Comparison of ENCODE assay signal across 15 cellular contexts in the genomic region with DNA sequence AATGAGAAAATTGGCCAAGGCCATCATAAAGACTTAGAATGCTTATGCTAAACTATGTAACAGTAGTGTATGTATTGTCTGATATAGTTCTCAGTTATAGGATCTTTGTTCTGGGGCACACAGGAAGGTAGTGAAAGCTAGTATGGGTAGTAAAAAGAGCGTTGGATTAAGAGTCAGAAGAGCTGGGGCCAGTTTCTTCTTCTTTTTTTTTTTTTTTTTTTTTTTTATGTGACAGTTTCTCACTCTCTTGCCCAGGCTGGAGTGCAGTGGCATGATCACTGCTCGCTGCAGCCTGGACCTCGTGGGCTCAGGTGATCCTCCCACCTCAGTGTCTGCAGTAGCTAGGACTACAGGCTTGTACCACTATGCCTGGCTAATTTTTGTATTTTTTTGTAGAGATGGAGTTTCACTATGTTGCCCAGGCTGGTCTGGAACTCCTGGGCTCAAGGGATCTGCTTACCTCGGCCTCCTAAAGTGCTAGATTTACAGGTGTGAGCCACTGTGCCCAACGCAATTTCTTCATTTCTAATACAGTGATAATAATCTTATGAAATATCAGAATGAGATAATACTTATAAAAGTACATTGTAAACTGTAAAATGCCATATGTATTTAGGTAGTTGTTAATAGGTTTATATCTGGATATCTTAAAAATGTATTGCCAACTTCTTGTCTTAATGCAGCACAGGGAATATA. TPM values are rescaled to one million over a fixed set of nuclear protein-coding genes. Genes with fewer than 3 reads are reported as not detected.
A peak's percentile ranks its signal among the peaks of the same experiment; 100 is the strongest.
DNase-seq lines count a peak whose midpoint lies in the region; ATAC-seq, FAIRE-seq and TF ChIP-seq lines count a peak whose summit lies in the region.
"Had no signal": no experiment of that assay in that cellular context is flagged by ENCODE, and none has a peak within 500 bp of the region (broad histone marks: within the 10 kb centered on the region; RNA-seq: fewer than 3 reads in every experiment).

No MANE protein-coding gene starts in this region.

- no TSS peak for BruUV-seq in endothelial cell of umbilical vein (replicated peaks; lab: Mats Ljungman, UMichigan)

- TF ChIP-seq CTCF in MM.1S (IDR thresholded peaks at IDR 0.05; ENCODE audit: low read length) (no peak), endothelial cell of umbilical vein (IDR thresholded peaks at IDR 0.05; ENCODE audit: extremely low read depth in 1 of 2, insufficient read depth in 1 of 2, low read depth in 1 of 2, low read length in 2 of 2) (no peak), psoas muscle (IDR thresholded peaks at IDR 0.05) (no peak)

- no peaks in the 10 kb centered on the region for H3K9me1 ChIP-seq in endothelial cell of umbilical vein (replicated peaks; ENCODE audit: control insufficient read depth, extremely low read depth, insufficient read depth, low read length)

- peak overlapping the region; percentile 2 for H3K27ac Mint-ChIP-seq in activated naive CD4-positive, alpha-beta T cell treated with anti-CD3 and anti-CD28 coated beads, Interleukin-2, amount 50 U/mL, for 24 hours

- H3K9me3 ChIP-seq in MM.1S (replicated peaks; ENCODE audit: insufficient read depth, low read length) (no peaks in the 10 kb centered on the region), endothelial cell of umbilical vein (replicated peaks; ENCODE audit: control insufficient read depth, insufficient read depth, low read length) (no peaks in the 10 kb centered on the region), psoas muscle (no peaks in the 10 kb centered on the region)

- no peaks in the 10 kb centered on the region for H3K9me3 Mint-ChIP-seq in activated naive CD4-positive, alpha-beta T cell treated with anti-CD3 and anti-CD28 coated beads, Interleukin-2, amount 50 U/mL, for 24 hours
- H3K9me3 Mint-ChIP-seq: naive B cell had no signal

- peak overlapping the region; percentile 73; the same call in 1 of the 2 replicates for H3K4me2 ChIP-seq in MM.1S (ENCODE audit: low read depth, low read length)
- H3K4me2 ChIP-seq in endothelial cell of umbilical vein (ENCODE audit: insufficient read depth, low read length), result peak overlapping the region; percentile 39

- TF ChIP-seq POLR2A in endothelial cell of umbilical vein (IDR thresholded peaks at IDR 0.05; ENCODE audit: low read depth, low read length), result no peak

- FAIRE-seq in endothelial cell of umbilical vein (lab: Jason Lieb, UNC), result no peak
- FAIRE-seq: frontal cortex, HTR-8/SVneo had no signal

- peaks cover 97% of the 10 kb centered on the region for H3K79me2 ChIP-seq in MM.1S (ENCODE audit: low read length)
- H3K79me2 ChIP-seq in endothelial cell of umbilical vein (ENCODE audit: control insufficient read depth, insufficient read depth, low read length), result peaks cover 86% of the 10 kb centered on the region

- CTCF ChIA-PET in endothelial cell of umbilical vein (lab: Charles Lee), result interaction anchor here (1.1 to 2.3 kb wide), 2 partner anchors 16 to 29 kb away, joined by 3 to 20 read pairs; no protein-coding TSS in a partner anchor

- H3K27ac ChIP-seq in MM.1S (ENCODE audit: low read length) (peak overlapping the region; percentile 20; the same call in 1 of the 2 replicates), endothelial cell of umbilical vein (ENCODE audit: insufficient read depth, low read depth, low read length) (no peak overlapping the region), psoas muscle (no peak overlapping the region)

- peaks cover 28% of the 10 kb centered on the region for H3K36me3 Mint-ChIP-seq in activated naive CD4-positive, alpha-beta T cell treated with anti-CD3 and anti-CD28 coated beads, Interleukin-2, amount 50 U/mL, for 24 hours

- dilution Hi-C loops in endothelial cell of umbilical vein (cut with MboI; ENCODE audit: extremely low pct_ligation_motif_present, low sequenced_read_pairs), result no loop called here

- DNase-seq in activated naive CD4-positive, alpha-beta T cell treated with anti-CD3 and anti-CD28 coated beads, Interleukin-2, amount 50 U/mL, for 16 hours, result no peak
- DNase-seq in MM.1S, result no peak
- no peak for DNase-seq in endothelial cell of umbilical vein (ENCODE audit: low read depth, low spot score)
- DNase-seq in psoas muscle, result no peak
- DNase-seq in Ammon's horn (ENCODE audit: low spot score), result no peak
- DNase-seq in NCI-H2081 treated with DMSO at 0.1 percent for 48 hours (lab: John Stamatoyannopoulos, UW), result no peak
- DNase-seq: activated CD8-positive, alpha-beta memory T cell treated with anti-CD3 and anti-CD28 coated beads, Interleukin-2, amount 50 U/mL, for 48 hours; cerebellar nuclear complex; naive B cell; NCI-H526 treated with DMSO at 0.1 percent for 48 hours had no signal

- peak overlapping the region; percentile 8 for H3K4me3 Mint-ChIP-seq in activated naive CD4-positive, alpha-beta T cell treated with anti-CD3 and anti-CD28 coated beads, Interleukin-2, amount 50 U/mL, for 24 hours

- H3K9ac ChIP-seq in MM.1S (ENCODE audit: low read length) (peak overlapping the region; percentile 0; the same call in 1 of the 2 replicates), endothelial cell of umbilical vein (replicated peaks; ENCODE audit: extremely low read depth, insufficient read depth, low read length) (no peak overlapping the region)

- peaks cover 62% of the 10 kb centered on the region for H3K4me1 Mint-ChIP-seq in activated naive CD4-positive, alpha-beta T cell treated with anti-CD3 and anti-CD28 coated beads, Interleukin-2, amount 50 U/mL, for 24 hours

- H3K27me3 ChIP-seq in MM.1S (replicated peaks; ENCODE audit: insufficient read depth, low read length) (no peaks in the 10 kb centered on the region), endothelial cell of umbilical vein (ENCODE audit: control insufficient read depth in 2 of 2, insufficient read depth in 2 of 2, low read length in 2 of 2) (no peaks in the 10 kb centered on the region), psoas muscle (ENCODE audit: insufficient read depth in 3 of 3, low read length in 2 of 3) (no peaks in the 10 kb centered on the region)

- POLR2A ChIA-PET in endothelial cell of umbilical vein (lab: Charles Lee), result interaction anchor here (0.5 kb wide), 1 partner anchor 79 kb away, joined by 5 read pairs; no protein-coding TSS in a partner anchor

- intact Hi-C loops in endothelial cell of umbilical vein (cut with micrococcal nuclease), result no loop called here
- intact Hi-C loops in psoas muscle (cut with DNase I), result no loop called here

- H3F3A ChIP-seq in MM.1S (ENCODE audit: insufficient read depth, low read length), result peaks cover 74% of the 10 kb centered on the region

- H4K20me1 ChIP-seq in MM.1S (ENCODE audit: insufficient read depth, low read length) (peaks cover 50% of the 10 kb centered on the region), endothelial cell of umbilical vein (replicated peaks; ENCODE audit: control insufficient read depth, extremely low read depth, insufficient read depth, low read length) (peaks cover 30% of the 10 kb centered on the region)

- peak overlapping the region; percentile 17 for H3K4me3 ChIP-seq in MM.1S (ENCODE audit: low read length)
- peak overlapping the region in 1 of 3 experiments; percentile 84 for H3K4me3 ChIP-seq in endothelial cell of umbilical vein (replicated peaks in 1 of 3; ENCODE audit: insufficient read depth in 1 of 3, low read depth in 1 of 3, low read length in 3 of 3)
- peak overlapping the region; percentile 93 for H3K4me3 ChIP-seq in psoas muscle

- 79 to 85% (median 80%) methylated on average over 5 of the region's 5 CpGs for WGBS in psoas muscle, 3 donors

- H3K27me3 Mint-ChIP-seq in activated naive CD4-positive, alpha-beta T cell treated with anti-CD3 and anti-CD28 coated beads, Interleukin-2, amount 50 U/mL, for 24 hours, result no peaks in the 10 kb centered on the region
- H3K27me3 Mint-ChIP-seq: naive B cell had no signal

- H3K9me2 ChIP-seq in MM.1S (replicated peaks; ENCODE audit: insufficient read depth, low read length), result no peaks in the 10 kb centered on the region

- H3K4me1 ChIP-seq in MM.1S (ENCODE audit: low read length), result peaks cover 24% of the 10 kb centered on the region; the same call in 1 of the 2 replicates
- H3K4me1 ChIP-seq in endothelial cell of umbilical vein (ENCODE audit: control insufficient read depth, extremely low read depth, insufficient read depth, low read length), result peaks cover 5% of the 10 kb centered on the region
- H3K4me1 ChIP-seq in psoas muscle, result peaks cover 37% of the 10 kb centered on the region

- ATAC-seq in psoas muscle (no peak), HG02970 (IDR thresholded peaks at IDR 0.05; ENCODE audit: low FRiP score, unreplicated experiment) (no peak)
- ATAC-seq: Panc1 had no signal

- no peak overlapping the region for H2AFZ ChIP-seq in MM.1S (ENCODE audit: low read length)
- H2AFZ ChIP-seq in endothelial cell of umbilical vein (ENCODE audit: low read depth, low read length), result no peak overlapping the region

- H3K36me3 ChIP-seq in MM.1S (replicated peaks; ENCODE audit: insufficient read depth, low read length) (peaks cover 12% of the 10 kb centered on the region), endothelial cell of umbilical vein (ENCODE audit: control insufficient read depth in 2 of 2, extremely low read depth in 1 of 2, insufficient read depth in 2 of 2, low read length in 2 of 2) (peaks cover 5 to 34% of the 10 kb centered on the region in 2 experiments), psoas muscle (ENCODE audit: insufficient read depth in 1 of 2, low read depth in 1 of 2) (peaks cover 0 to 100% of the 10 kb centered on the region in 2 donors)

TF ChIP-seq in endothelial cell of umbilical vein, 7 proteins besides CTCF, POLR2A, EP300 and RAD21:
- TF ChIP-seq POLR2AphosphoS5 (IDR thresholded peaks at IDR 0.05; ENCODE audit: insufficient read depth, low read depth, low read length) (peak; percentile 17), JUN (IDR thresholded peaks at IDR 0.05; ENCODE audit: borderline replicate concordance, insufficient read depth, insufficient read length, low read depth) (no peak), FOS (IDR thresholded peaks at IDR 0.05; ENCODE audit: borderline replicate concordance, insufficient read depth, low read length) (no peak), GATA2 (IDR thresholded peaks at IDR 0.05; ENCODE audit: insufficient read depth, insufficient read length, low read depth, low read length) (no peak)

RNA-seq across cellular contexts. Expression of a gene that starts 7.4 kb away (rescaled TPM):
- total RNA-seq in endothelial cell of umbilical vein (270 and 276 TPM in 2 replicates), psoas muscle (100 to 1,000 TPM in 1 of 4 donors, 10 to 100 TPM in 3; 51.8 to 455 (median 77.6) TPM)
- polyA plus RNA-seq in endothelial cell of umbilical vein (12.2 and 16.7 TPM in 2 replicates), psoas muscle (10 to 100 TPM; 25.0 to 34.2 (median 26.0) TPM)
- polyA plus RNA-seq in endothelial cell of umbilical vein (2011; cell fraction: cytosol; rRNA removed), result 19.5 and 20.9 TPM in 2 replicates
- polyA plus RNA-seq in endothelial cell of umbilical vein (2011; cell fraction: nucleus; rRNA removed), result 92.1 and 112 TPM in 2 replicates
- polyA plus RNA-seq in endothelial cell of umbilical vein (2012), result 88.0 and 129 TPM in 2 replicates
- 121 and 123 TPM in 2 replicates for polyA minus RNA-seq in endothelial cell of umbilical vein
- polyA minus RNA-seq in endothelial cell of umbilical vein (2011; cell fraction: cytosol; rRNA and poly(A)+ RNA removed), result 37.3 TPM
- polyA minus RNA-seq in endothelial cell of umbilical vein (2011; cell fraction: nucleus; rRNA and poly(A)+ RNA removed), result 167 and 236 TPM in 2 replicates
